In the genomic region with DNA sequence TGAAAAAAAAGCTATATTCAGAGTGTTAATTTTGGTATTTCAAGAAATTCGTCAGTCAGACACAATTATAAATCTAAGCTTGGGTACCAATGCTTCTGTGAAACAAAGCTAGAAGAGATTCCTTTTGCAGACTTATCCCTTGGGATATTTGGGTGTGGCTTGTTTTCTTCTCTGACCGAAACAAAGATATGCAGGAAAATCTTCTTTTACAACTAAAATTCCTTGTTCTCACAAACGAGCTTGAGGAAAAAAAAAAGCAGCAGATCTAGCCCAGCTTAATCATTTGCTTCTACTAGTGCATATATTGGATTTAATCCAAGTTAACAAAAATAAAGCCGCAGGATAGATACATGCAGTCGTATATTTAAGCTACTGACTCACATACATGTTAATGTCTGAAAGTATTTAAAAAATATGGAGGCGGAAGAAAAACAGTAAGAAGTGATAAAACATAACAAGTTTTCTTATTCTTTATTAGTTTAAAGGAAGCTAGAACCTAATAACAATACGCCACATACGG, we compare ENCODE assay signal across 2 cellular contexts.
TF ChIP-seq lines count a peak whose summit lies in the region.

No MANE protein-coding gene starts in this region.

TF ChIP-seq in SK-N-SH, 30 proteins besides CTCF, POLR2A, EP300 and RAD21 (continued from another document):
- TF ChIP-seq NRF1 (IDR thresholded peaks at IDR 0.05; ENCODE audit: low read depth, low read length), result no peak
- TF ChIP-seq, protein P1, sequence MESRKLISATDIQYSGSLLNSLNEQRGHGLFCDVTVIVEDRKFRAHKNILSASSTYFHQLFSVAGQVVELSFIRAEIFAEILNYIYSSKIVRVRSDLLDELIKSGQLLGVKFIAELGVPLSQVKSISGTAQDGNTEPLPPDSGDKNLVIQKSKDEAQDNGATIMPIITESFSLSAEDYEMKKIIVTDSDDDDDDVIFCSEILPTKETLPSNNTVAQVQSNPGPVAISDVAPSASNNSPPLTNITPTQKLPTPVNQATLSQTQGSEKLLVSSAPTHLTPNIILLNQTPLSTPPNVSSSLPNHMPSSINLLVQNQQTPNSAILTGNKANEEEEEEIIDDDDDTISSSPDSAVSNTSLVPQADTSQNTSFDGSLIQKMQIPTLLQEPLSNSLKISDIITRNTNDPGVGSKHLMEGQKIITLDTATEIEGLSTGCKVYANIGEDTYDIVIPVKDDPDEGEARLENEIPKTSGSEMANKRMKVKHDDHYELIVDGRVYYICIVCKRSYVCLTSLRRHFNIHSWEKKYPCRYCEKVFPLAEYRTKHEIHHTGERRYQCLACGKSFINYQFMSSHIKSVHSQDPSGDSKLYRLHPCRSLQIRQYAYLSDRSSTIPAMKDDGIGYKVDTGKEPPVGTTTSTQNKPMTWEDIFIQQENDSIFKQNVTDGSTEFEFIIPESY (IDR thresholded peaks at IDR 0.05; ENCODE audit: borderline replicate concordance, low read depth), result no peak
- no peak for TF ChIP-seq GABPA (IDR thresholded peaks at IDR 0.05; ENCODE audit: low read depth)
- no peak for TF ChIP-seq MXI1 (IDR thresholded peaks at IDR 0.05; ENCODE audit: low read depth, low read length)
- no peak for TF ChIP-seq ELF1 (IDR thresholded peaks at IDR 0.05)
- no peak for TF ChIP-seq TEAD4 (IDR thresholded peaks at IDR 0.05; ENCODE audit: borderline replicate concordance, insufficient read depth)
- no peak for TF ChIP-seq PBX3 (IDR thresholded peaks at IDR 0.05)
- no peak for TF ChIP-seq FOXM1 (IDR thresholded peaks at IDR 0.05; ENCODE audit: low read depth)
- no peak for TF ChIP-seq SMC3 (IDR thresholded peaks at IDR 0.05; ENCODE audit: low read depth, low read length)

TF ChIP-seq in SK-N-SH treated with all-trans-retinoic acid at 6 μM for 48 hours, 23 proteins besides CTCF, POLR2A, EP300 and RAD21 (continued from another document):
- TF ChIP-seq CSRNP3 (CRISPR knock-in tag; IDR thresholded peaks at IDR 0.05) (no peak), ZNF70 (CRISPR knock-in tag; IDR thresholded peaks at IDR 0.05) (no peak), ZNF565 (CRISPR knock-in tag; conservative IDR thresholded peaks at IDR 0.05; ENCODE audit: low read depth) (no peak), TCF4 (CRISPR knock-in tag; IDR thresholded peaks at IDR 0.05; ENCODE audit: borderline replicate concordance) (no peak), BACH2 (CRISPR knock-in tag; IDR thresholded peaks at IDR 0.05; ENCODE audit: borderline replicate concordance) (no peak), ZFP30 (CRISPR knock-in tag; IDR thresholded peaks at IDR 0.05) (no peak), OSR1 (CRISPR knock-in tag; IDR thresholded peaks at IDR 0.05) (no peak), SNAI2 (CRISPR knock-in tag; IDR thresholded peaks at IDR 0.05) (no peak), RARB (CRISPR knock-in tag; IDR thresholded peaks at IDR 0.05) (no peak), CSDC2 (CRISPR knock-in tag; IDR thresholded peaks at IDR 0.05) (no peak), TOX (CRISPR knock-in tag; IDR thresholded peaks at IDR 0.05; ENCODE audit: borderline replicate concordance) (no peak), ZFP3 (CRISPR knock-in tag; IDR thresholded peaks at IDR 0.05) (no peak), ZC3H10 (CRISPR knock-in tag; IDR thresholded peaks at IDR 0.05) (no peak), ZNF8 (CRISPR knock-in tag; IDR thresholded peaks at IDR 0.05) (no peak)
- TF ChIP-seq, protein P2, sequence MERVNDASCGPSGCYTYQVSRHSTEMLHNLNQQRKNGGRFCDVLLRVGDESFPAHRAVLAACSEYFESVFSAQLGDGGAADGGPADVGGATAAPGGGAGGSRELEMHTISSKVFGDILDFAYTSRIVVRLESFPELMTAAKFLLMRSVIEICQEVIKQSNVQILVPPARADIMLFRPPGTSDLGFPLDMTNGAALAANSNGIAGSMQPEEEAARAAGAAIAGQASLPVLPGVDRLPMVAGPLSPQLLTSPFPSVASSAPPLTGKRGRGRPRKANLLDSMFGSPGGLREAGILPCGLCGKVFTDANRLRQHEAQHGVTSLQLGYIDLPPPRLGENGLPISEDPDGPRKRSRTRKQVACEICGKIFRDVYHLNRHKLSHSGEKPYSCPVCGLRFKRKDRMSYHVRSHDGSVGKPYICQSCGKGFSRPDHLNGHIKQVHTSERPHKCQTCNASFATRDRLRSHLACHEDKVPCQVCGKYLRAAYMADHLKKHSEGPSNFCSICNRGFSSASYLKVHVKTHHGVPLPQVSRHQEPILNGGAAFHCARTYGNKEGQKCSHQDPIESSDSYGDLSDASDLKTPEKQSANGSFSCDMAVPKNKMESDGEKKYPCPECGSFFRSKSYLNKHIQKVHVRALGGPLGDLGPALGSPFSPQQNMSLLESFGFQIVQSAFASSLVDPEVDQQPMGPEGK (CRISPR knock-in tag; IDR thresholded peaks at IDR 0.05; ENCODE audit: borderline replicate concordance), result no peak
- TF ChIP-seq, protein P3, sequence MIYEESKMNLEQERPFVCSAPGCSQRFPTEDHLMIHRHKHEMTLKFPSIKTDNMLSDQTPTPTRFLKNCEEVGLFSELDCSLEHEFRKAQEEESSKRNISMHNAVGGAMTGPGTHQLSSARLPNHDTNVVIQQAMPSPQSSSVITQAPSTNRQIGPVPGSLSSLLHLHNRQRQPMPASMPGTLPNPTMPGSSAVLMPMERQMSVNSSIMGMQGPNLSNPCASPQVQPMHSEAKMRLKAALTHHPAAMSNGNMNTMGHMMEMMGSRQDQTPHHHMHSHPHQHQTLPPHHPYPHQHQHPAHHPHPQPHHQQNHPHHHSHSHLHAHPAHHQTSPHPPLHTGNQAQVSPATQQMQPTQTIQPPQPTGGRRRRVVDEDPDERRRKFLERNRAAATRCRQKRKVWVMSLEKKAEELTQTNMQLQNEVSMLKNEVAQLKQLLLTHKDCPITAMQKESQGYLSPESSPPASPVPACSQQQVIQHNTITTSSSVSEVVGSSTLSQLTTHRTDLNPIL (CRISPR knock-in tag; IDR thresholded peaks at IDR 0.05; ENCODE audit: low read depth), result no peak
